13 cellular contexts compared by ENCODE assay signal in the genomic region with DNA sequence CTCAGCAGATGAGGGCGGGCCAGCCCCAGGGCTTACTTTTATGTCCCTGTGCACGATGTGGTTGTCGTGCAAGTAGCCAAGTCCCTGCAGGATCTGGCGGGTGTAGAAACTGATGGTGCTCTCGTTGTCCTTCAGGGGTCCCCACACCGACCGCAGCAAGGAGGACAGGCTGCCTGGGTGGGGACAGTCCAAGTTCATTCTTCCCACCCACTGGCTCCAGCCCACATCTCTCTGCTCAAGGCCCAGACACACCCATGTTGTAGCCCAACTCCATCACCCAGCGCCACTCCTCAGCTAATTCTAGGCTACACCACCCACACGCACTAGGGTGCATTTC. TPM values are rescaled to one million over a fixed set of nuclear protein-coding genes. Genes with fewer than 3 reads are reported as not detected.
DNase-seq lines count a peak whose midpoint lies in the region; ATAC-seq, FAIRE-seq and TF ChIP-seq lines count a peak whose summit lies in the region.
"Had no signal": no experiment of that assay in that cellular context is flagged by ENCODE, and none has a peak within 500 bp of the region (broad histone marks: within the 10 kb centered on the region; RNA-seq: fewer than 3 reads in every experiment).

No MANE protein-coding gene starts in this region.

- H3K9me2 ChIP-seq in OCI-LY1 (ENCODE audit: low read depth, low read length) = no peaks in the 10 kb centered on the region

- no peaks in the 10 kb centered on the region; the same call in 1 of the 2 replicates for H3K27me3 ChIP-seq in OCI-LY1 (ENCODE audit: insufficient read depth, low read length)
- peaks cover 43% of the 10 kb centered on the region for H3K27me3 ChIP-seq in ectodermal cell (ENCODE audit: control insufficient read depth, insufficient read depth, low read length, poor library complexity, severe bottlenecking)
- peaks cover 55% of the 10 kb centered on the region for H3K27me3 ChIP-seq in neural progenitor cell

- H3K4me1 Mint-ChIP-seq in T-helper 1 cell treated with Interleukin-12 subunit alpha and Interleukin-12 subunit beta and Interleukin-4 antibody, amounts not matched to agents 30 μg/mL and 1 μg/mL, for 36 hours (ENCODE audit: low read depth) = peaks cover 20% of the 10 kb centered on the region
- peaks cover 38% of the 10 kb centered on the region for H3K4me1 Mint-ChIP-seq in neural progenitor cell

- H3K27me3 Mint-ChIP-seq in T-helper 1 cell treated with Interleukin-12 subunit alpha and Interleukin-12 subunit beta and Interleukin-4 antibody, amounts not matched to agents 30 μg/mL and 1 μg/mL, for 36 hours (ENCODE audit: low read depth) = no peaks in the 10 kb centered on the region
- peaks cover 25% of the 10 kb centered on the region for H3K27me3 Mint-ChIP-seq in neural progenitor cell (ENCODE audit: insufficient read depth, low read depth)

- H3F3A ChIP-seq in OCI-LY1 (ENCODE audit: insufficient read depth, low read length) = no peaks in the 10 kb centered on the region
- peaks cover 22% of the 10 kb centered on the region for H3F3A ChIP-seq in neural progenitor cell (ENCODE audit: low read depth)

- TF ChIP-seq CTCF in OCI-LY1 (IDR thresholded peaks at IDR 0.05; ENCODE audit: low read length) = no peak
- TF ChIP-seq CTCF in neural progenitor cell (IDR thresholded peaks at IDR 0.05) = no peak

- FAIRE-seq in frontal cortex (lab: Jason Lieb, UNC) = no peak
- FAIRE-seq: endothelial cell of umbilical vein, small intestine had no signal

- H3K9ac ChIP-seq in OCI-LY1 (ENCODE audit: low read length) (peak overlapping the region; percentile 67; the same call in 1 of the 2 replicates), neural progenitor cell (no peak overlapping the region)

- H3K27ac ChIP-seq in OCI-LY1 (ENCODE audit: low read depth, low read length, poor library complexity, severe bottlenecking) (no peak overlapping the region), ectodermal cell (ENCODE audit: insufficient read depth, low read depth, low read length, poor library complexity, severe bottlenecking) (no peak overlapping the region), neural progenitor cell (no peak overlapping the region)
- H3K27ac ChIP-seq: 22Rv1 had no signal

- no peaks in the 10 kb centered on the region for H3K79me2 ChIP-seq in OCI-LY1 (ENCODE audit: insufficient read depth, low read length)
- H3K79me2 ChIP-seq in neural progenitor cell (ENCODE audit: low read depth) = no peaks in the 10 kb centered on the region

- no peak overlapping the region for H2AFZ ChIP-seq in OCI-LY1 (ENCODE audit: low read length)
- no peak overlapping the region for H2AFZ ChIP-seq in neural progenitor cell (replicated peaks)

- no peaks in the 10 kb centered on the region for H3K9me3 ChIP-seq in OCI-LY1 (ENCODE audit: low read length)
- no peaks in the 10 kb centered on the region for H3K9me3 ChIP-seq in ectodermal cell (ENCODE audit: control insufficient read depth, low read length)
- no peaks in the 10 kb centered on the region for H3K9me3 ChIP-seq in neural progenitor cell (ENCODE audit: low read depth)

- H4K20me1 ChIP-seq in OCI-LY1 (ENCODE audit: insufficient read depth, low read length) (no peaks in the 10 kb centered on the region), neural progenitor cell (ENCODE audit: low read depth) (peaks cover 32% of the 10 kb centered on the region)

- H3K9me3 Mint-ChIP-seq in T-helper 1 cell treated with Interleukin-12 subunit alpha and Interleukin-12 subunit beta and Interleukin-4 antibody, amounts not matched to agents 30 μg/mL and 1 μg/mL, for 36 hours = no peaks in the 10 kb centered on the region
- no peaks in the 10 kb centered on the region for H3K9me3 Mint-ChIP-seq in neural progenitor cell

- H3K4me1 ChIP-seq in OCI-LY1 (ENCODE audit: insufficient read depth, low read length, severe bottlenecking) (peaks cover 56% of the 10 kb centered on the region), ectodermal cell (ENCODE audit: control insufficient read depth, insufficient read depth, low read length) (peaks cover 21% of the 10 kb centered on the region), neural progenitor cell (peaks cover 27% of the 10 kb centered on the region)

- ATAC-seq in HG03280 (IDR thresholded peaks at IDR 0.05; ENCODE audit: unreplicated experiment) = no peak

- H3K4me3 ChIP-seq in OCI-LY1 (ENCODE audit: low read depth, low read length, poor library complexity, severe bottlenecking) (peak overlapping the region; percentile 62), ectodermal cell (ENCODE audit: insufficient read depth, low read depth, low read length) (peak overlapping the region; percentile 45), neural progenitor cell (peak overlapping the region; percentile 68)

- DNase-seq in T-helper 1 cell = no peak
- no peak for DNase-seq in neural progenitor cell (ENCODE audit: low spot score)
- no peak for DNase-seq in frontal cortex (ENCODE audit: low spot score in 2 of 2)
- DNase-seq in SKM-1 (lab: John Stamatoyannopoulos, UW; ENCODE audit: unreplicated experiment) = no peak
- DNase-seq: small intestine had no signal

- peaks cover 3% of the 10 kb centered on the region for H3K36me3 Mint-ChIP-seq in T-helper 1 cell treated with Interleukin-12 subunit alpha and Interleukin-12 subunit beta and Interleukin-4 antibody, amounts not matched to agents 30 μg/mL and 1 μg/mL, for 36 hours (ENCODE audit: low read depth)
- peaks cover 11% of the 10 kb centered on the region for H3K36me3 Mint-ChIP-seq in neural progenitor cell

- 58 to 65% methylated on average over 9 of the region's 9 CpGs for WGBS in ectodermal cell, 2 experiments

- peak overlapping the region; percentile 72 for H3K4me3 Mint-ChIP-seq in T-helper 1 cell treated with Interleukin-12 subunit alpha and Interleukin-12 subunit beta and Interleukin-4 antibody, amounts not matched to agents 30 μg/mL and 1 μg/mL, for 36 hours
- peak overlapping the region; percentile 44 for H3K4me3 Mint-ChIP-seq in neural progenitor cell

- H3K36me3 ChIP-seq in OCI-LY1 (ENCODE audit: insufficient read depth, low read length) (no peaks in the 10 kb centered on the region), ectodermal cell (ENCODE audit: control insufficient read depth, insufficient read depth, low read length) (no peaks in the 10 kb centered on the region), neural progenitor cell (no peaks in the 10 kb centered on the region)

- H3K4me2 ChIP-seq in OCI-LY1 (ENCODE audit: low read length) (peak overlapping the region; percentile 83), neural progenitor cell (peak overlapping the region; percentile 98)

- peak overlapping the region; percentile 18 for H3K27ac Mint-ChIP-seq in T-helper 1 cell treated with Interleukin-12 subunit alpha and Interleukin-12 subunit beta and Interleukin-4 antibody, amounts not matched to agents 30 μg/mL and 1 μg/mL, for 36 hours
- no peak overlapping the region for H3K27ac Mint-ChIP-seq in neural progenitor cell

RNA-seq across cellular contexts. Expression of a gene that starts 7.0 kb away (rescaled TPM):
- 27.7 TPM for polyA plus RNA-seq in ectodermal cell (2013, experiment 1 of 4)
- 27.2 TPM for polyA plus RNA-seq in ectodermal cell (2013, experiment 2 of 4)
- polyA plus RNA-seq in ectodermal cell (2013, experiment 3 of 4) = 20.3 TPM
- polyA plus RNA-seq in ectodermal cell (2013, experiment 4 of 4) = 22.7 TPM
- total RNA-seq in neural progenitor cell (ENCODE audit: low replicate concordance) (1.9 and 11.7 TPM in 2 replicates), frontal cortex (0.82 TPM)

RNA-seq across cellular contexts. Expression of a gene that starts 14.8 kb away (rescaled TPM):
- polyA plus RNA-seq in ectodermal cell (2013, experiment 1 of 4) = not detected
- polyA plus RNA-seq in ectodermal cell (2013, experiment 2 of 4) = not detected
- 0.37 TPM for polyA plus RNA-seq in ectodermal cell (2013, experiment 3 of 4)
- not detected for polyA plus RNA-seq in ectodermal cell (2013, experiment 4 of 4)
- total RNA-seq in neural progenitor cell (ENCODE audit: low replicate concordance) = not detected in 2 replicates
- total RNA-seq in frontal cortex = not detected
- total RNA-seq: endothelial cell of umbilical vein, myocyte had no signal

RNA-seq across cellular contexts. Expression of a gene that starts 18.0 kb away (rescaled TPM):
- polyA plus RNA-seq in ectodermal cell (2013, experiment 1 of 4) = 12.0 TPM
- polyA plus RNA-seq in ectodermal cell (2013, experiment 2 of 4) = 12.4 TPM
- polyA plus RNA-seq in ectodermal cell (2013, experiment 3 of 4) = 12.6 TPM
- 14.8 TPM for polyA plus RNA-seq in ectodermal cell (2013, experiment 4 of 4)
- total RNA-seq in neural progenitor cell (ENCODE audit: low replicate concordance) = 5.7 and 7.9 TPM in 2 replicates
- total RNA-seq in frontal cortex = not detected
- total RNA-seq: endothelial cell of umbilical vein, myocyte had no signal

RNA-seq across cellular contexts. Expression of a gene that starts 23.3 kb away (rescaled TPM):
- polyA plus RNA-seq in ectodermal cell (2013, experiment 1 of 4) = 2.0 TPM
- 1.8 TPM for polyA plus RNA-seq in ectodermal cell (2013, experiment 2 of 4)
- polyA plus RNA-seq in ectodermal cell (2013, experiment 3 of 4) = 1.7 TPM
- polyA plus RNA-seq in ectodermal cell (2013, experiment 4 of 4) = 2.7 TPM
- 1.5 and 1.6 TPM in 2 replicates for total RNA-seq in neural progenitor cell (ENCODE audit: low replicate concordance)
- not detected for total RNA-seq in frontal cortex
- total RNA-seq: endothelial cell of umbilical vein, myocyte, Right ventricle myocardium superior had no signal
- polyA plus RNA-seq: endothelial cell of umbilical vein had no signal

RNA-seq across cellular contexts. Expression of a gene that starts 32.6 kb away (rescaled TPM):
- 5.3 TPM for polyA plus RNA-seq in ectodermal cell (2013, experiment 1 of 4)
- 5.1 TPM for polyA plus RNA-seq in ectodermal cell (2013, experiment 2 of 4)
- 4.2 TPM for polyA plus RNA-seq in ectodermal cell (2013, experiment 3 of 4)
- 4.3 TPM for polyA plus RNA-seq in ectodermal cell (2013, experiment 4 of 4)
- 3.0 and 3.1 TPM in 2 replicates for total RNA-seq in neural progenitor cell (ENCODE audit: low replicate concordance)
- total RNA-seq in frontal cortex = 0.41 TPM
